21 cellular contexts compared by ENCODE assay signal in genomic region chr7:101563933-101564777, GRCh38.
DNase-seq lines count a peak whose midpoint lies in the region; ATAC-seq and TF ChIP-seq lines count a peak whose summit lies in the region.
"Had no signal": no experiment of that assay in that cellular context is flagged by ENCODE, and none has a peak within 500 bp of the region (broad histone marks: within the 10 kb centered on the region; RNA-seq: fewer than 3 reads in every experiment).

No MANE protein-coding gene starts in this region.

- peaks cover 7% of the 10 kb centered on the region; the same call in 1 of the 2 replicates for H3K4me1 ChIP-seq in GM23338 (ENCODE audit: insufficient read depth)
- H3K4me1 ChIP-seq in Panc1 (ENCODE audit: control insufficient read depth, insufficient read depth, low read length), result 0 out of 2 replicates have a peak, but pooled peaks cover 2% of the 10 kb centered on the region
- H3K4me1 ChIP-seq: adrenal gland, breast epithelium, stomach, upper lobe of left lung had no signal

- TF ChIP-seq CTCF in GM23338 (conservative IDR thresholded peaks at IDR 0.05; ENCODE audit: low read depth in 2 of 2), result no peak
- no peak for TF ChIP-seq CTCF in Panc1 (IDR thresholded peaks at IDR 0.05)
- TF ChIP-seq CTCF in GM10266 (IDR thresholded peaks at IDR 0.05; ENCODE audit: control insufficient read depth, insufficient read depth, low read depth, missing control alignments), result no peak

- H3K27ac ChIP-seq in GM23338 (ENCODE audit: low read depth), result no peak overlapping the region
- no peak overlapping the region for H3K27ac ChIP-seq in Panc1 (ENCODE audit: low read length)
- H3K27ac ChIP-seq: adrenal gland, breast epithelium, stomach, upper lobe of left lung had no signal

- peaks cover 18% of the 10 kb centered on the region for H3K27me3 Mint-ChIP-seq in GM23338 (ENCODE audit: insufficient read depth, low read depth, poor library complexity)
- peaks cover 57% of the 10 kb centered on the region for H3K27me3 Mint-ChIP-seq in stimulated activated memory B cell treated with anti-CD40 and anti-IgM and Interleukin-4, amounts not matched to agents 10 μg/mL and 1 μg/mL and 100 μg/mL, for 72 hours

- H3K9me3 Mint-ChIP-seq in GM23338, result peaks cover 7% of the 10 kb centered on the region; the same call in 2 of the 3 replicates
- H3K9me3 Mint-ChIP-seq in stimulated activated memory B cell treated with anti-CD40 and anti-IgM and Interleukin-4, amounts not matched to agents 10 μg/mL and 1 μg/mL and 100 μg/mL, for 72 hours, result peaks cover 12% of the 10 kb centered on the region
- H3K9me3 Mint-ChIP-seq: CD8-positive, alpha-beta memory T cell; natural killer cell had no signal

- peak; percentile 62 for DNase-seq in GM23338 (ENCODE audit: low spot score)
- no peak for DNase-seq in Panc1 (ENCODE audit: low read depth, low spot score)
- no peak for DNase-seq in left lobe of liver (ENCODE audit: low spot score)
- no peak for DNase-seq in GM10266 (ENCODE audit: extremely low spot score)
- DNase-seq: activated CD4-positive, alpha-beta T cell treated with anti-CD3 and anti-CD28 coated beads for 4 hours; activated CD8-positive, alpha-beta memory T cell treated with anti-CD3 and anti-CD28 coated beads, Interleukin-2, amount 50 U/mL, for 4 hours; activated effector memory CD4-positive, alpha-beta T cell treated with Interleukin-2 at 50 U/mL for 16 hours; AML-193; mesenchymal stem cell; natural killer cell; NCI-H146 had no signal

- peak; percentile 57 for ATAC-seq in GM23338
- ATAC-seq in Panc1, result peak; percentile 31
- peak; percentile 18 for ATAC-seq in left lobe of liver
- peak; percentile 17 for ATAC-seq in stimulated activated memory B cell treated with anti-CD40 and anti-IgM and Interleukin-4, amounts not matched to agents 10 μg/mL and 1 μg/mL and 100 μg/mL, for 72 hours
- ATAC-seq in GM18520 (IDR thresholded peaks at IDR 0.05; ENCODE audit: unreplicated experiment), result no peak
- no peak for ATAC-seq in HG03175 (IDR thresholded peaks at IDR 0.05; ENCODE audit: unreplicated experiment)
- ATAC-seq: Right ventricle myocardium inferior had no signal

- no peak overlapping the region for H3K4me3 Mint-ChIP-seq in GM23338
- no peak overlapping the region for H3K4me3 Mint-ChIP-seq in stimulated activated memory B cell treated with anti-CD40 and anti-IgM and Interleukin-4, amounts not matched to agents 10 μg/mL and 1 μg/mL and 100 μg/mL, for 72 hours
- H3K4me3 Mint-ChIP-seq: CD8-positive, alpha-beta memory T cell; natural killer cell had no signal

- no peak overlapping the region for H3K4me3 ChIP-seq in GM23338
- H3K4me3 ChIP-seq in Panc1 (ENCODE audit: low read depth in 2 of 2, low read length in 2 of 2), result no peak overlapping the region
- H3K4me3 ChIP-seq: adrenal gland, breast epithelium, stomach, upper lobe of left lung had no signal

- no TSS peak for BruUV-seq in Panc1 (replicated peaks; lab: Mats Ljungman, UMichigan)

- H3K27me3 ChIP-seq in GM23338 (ENCODE audit: insufficient read depth) (no peaks in the 10 kb centered on the region), Panc1 (ENCODE audit: control insufficient read depth, insufficient read depth, low read length) (0 out of 2 replicates have a peak, but pooled peaks cover 3% of the 10 kb centered on the region)
- H3K27me3 ChIP-seq: upper lobe of left lung had no signal

- CTCF ChIA-PET in Panc1 (lab: Charles Lee), result interaction anchor here (0.6 to 0.7 kb wide), 2 partner anchors 38 to 63 kb away, joined by 3 read pairs; no protein-coding TSS in a partner anchor

- H2AFZ ChIP-seq in GM23338, result no peak overlapping the region; the same call in 1 of the 2 replicates

- H3K79me2 ChIP-seq in GM23338 (replicated peaks; ENCODE audit: insufficient read depth), result no peaks in the 10 kb centered on the region

- H3K36me3 Mint-ChIP-seq in GM23338 (ENCODE audit: low read depth), result no peaks in the 10 kb centered on the region; the same call in 2 of the 3 replicates
- no peaks in the 10 kb centered on the region for H3K36me3 Mint-ChIP-seq in stimulated activated memory B cell treated with anti-CD40 and anti-IgM and Interleukin-4, amounts not matched to agents 10 μg/mL and 1 μg/mL and 100 μg/mL, for 72 hours
- H3K36me3 Mint-ChIP-seq: CD8-positive, alpha-beta memory T cell; natural killer cell had no signal

- H3K9me2 ChIP-seq in GM23338 (ENCODE audit: insufficient read depth), result no peaks in the 10 kb centered on the region

- no peaks in the 10 kb centered on the region; the same call in 1 of the 2 replicates for H4K20me1 ChIP-seq in GM23338 (replicated peaks; ENCODE audit: insufficient read depth)

- peaks cover 29% of the 10 kb centered on the region for H3K4me1 Mint-ChIP-seq in GM23338
- H3K4me1 Mint-ChIP-seq in stimulated activated memory B cell treated with anti-CD40 and anti-IgM and Interleukin-4, amounts not matched to agents 10 μg/mL and 1 μg/mL and 100 μg/mL, for 72 hours, result no peaks in the 10 kb centered on the region

- H3K27ac Mint-ChIP-seq in GM23338, result peak overlapping the region; percentile 11; the same call in 1 of the 2 replicates
- no peak overlapping the region for H3K27ac Mint-ChIP-seq in stimulated activated memory B cell treated with anti-CD40 and anti-IgM and Interleukin-4, amounts not matched to agents 10 μg/mL and 1 μg/mL and 100 μg/mL, for 72 hours
- H3K27ac Mint-ChIP-seq: CD8-positive, alpha-beta memory T cell; natural killer cell; progenitor cell of endocrine pancreas had no signal

- intact Hi-C loops in Panc1 (cut with micrococcal nuclease; ENCODE audit: unreplicated experiment), result no loop called here

- POLR2A ChIA-PET in Panc1 (lab: Charles Lee), result no interaction called here

- peaks cover 6% of the 10 kb centered on the region; the same call in 1 of the 2 replicates for H3F3A ChIP-seq in GM23338 (replicated peaks; ENCODE audit: low read depth)

- in situ Hi-C loops in Panc1 (cut with HindIII; ENCODE audit: low pct_unique_long_range_greater_than_20kb, low sequenced_read_pairs), result no loop called here

- H3K9me3 ChIP-seq in Panc1 (ENCODE audit: control insufficient read depth, insufficient read depth, low read depth, low read length), result no peaks in the 10 kb centered on the region
- H3K9me3 ChIP-seq: adrenal gland, breast epithelium, stomach, upper lobe of left lung had no signal

- no peaks in the 10 kb centered on the region for H3K36me3 ChIP-seq in GM23338 (ENCODE audit: insufficient read depth)
- no peaks in the 10 kb centered on the region for H3K36me3 ChIP-seq in Panc1 (ENCODE audit: control insufficient read depth, insufficient read depth, low read length)
- H3K36me3 ChIP-seq: adrenal gland, breast epithelium, stomach, upper lobe of left lung had no signal

- no peak overlapping the region for H3K4me2 ChIP-seq in GM23338

TF ChIP-seq in GM23338, 12 proteins besides CTCF, POLR2A, EP300 and RAD21 (continues in another document):
- TF ChIP-seq EZH2 (IDR thresholded peaks at IDR 0.05; ENCODE audit: low read depth, unreplicated experiment), result no peak
- TF ChIP-seq REST (IDR thresholded peaks at IDR 0.05; ENCODE audit: unreplicated experiment), result no peak
- TF ChIP-seq JUNB (IDR thresholded peaks at IDR 0.05; ENCODE audit: unreplicated experiment), result no peak
- no peak for TF ChIP-seq EZH2phosphoT487 (IDR thresholded peaks at IDR 0.05; ENCODE audit: unreplicated experiment)

Comparison
In these comparisons a context has a peak if more than half of its experiments do, and no peak if none do; other contexts are left out.
1. ATAC-seq: peak in GM23338 (single experiment), Panc1 (single experiment), left lobe of liver (single experiment) and stimulated activated memory B cell treated with anti-CD40 and anti-IgM and Interleukin-4, amounts not matched to agents 10 μg/mL and 1 μg/mL and 100 μg/mL, for 72 hours (single experiment); none in GM18520 (single experiment) and HG03175 (single experiment).